In the genomic region with DNA sequence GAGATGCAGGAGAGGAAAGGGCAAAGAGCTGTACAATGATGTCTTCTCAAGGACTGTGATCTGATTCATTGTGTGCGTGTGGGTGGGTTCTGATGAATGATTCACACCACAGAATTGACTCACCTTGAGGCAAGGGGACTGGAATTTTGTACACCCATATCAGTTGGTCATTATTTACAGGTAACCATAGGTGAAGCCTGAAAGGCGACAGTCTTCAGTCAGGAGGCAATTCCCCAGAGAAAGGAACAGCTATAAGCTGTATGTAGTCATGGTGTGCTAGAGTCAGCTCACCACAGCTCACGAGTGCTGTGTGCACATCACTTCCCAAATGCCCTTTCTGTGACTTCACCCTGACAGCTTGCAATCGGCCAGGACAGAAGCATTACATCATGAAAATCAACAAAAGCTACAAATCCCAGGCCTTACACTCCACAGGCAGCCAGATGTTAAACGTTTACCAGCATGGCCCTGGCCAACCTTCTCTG, we compare ENCODE assay signal across 9 cellular contexts.
DNase-seq lines count a peak whose midpoint lies in the region; TF ChIP-seq lines count a peak whose summit lies in the region.
"Had no signal": no experiment of that assay in that cellular context is flagged by ENCODE, and none has a peak within 500 bp of the region (broad histone marks: within the 10 kb centered on the region; RNA-seq: fewer than 3 reads in every experiment).

No MANE protein-coding gene starts in this region.

- H3K27me3 Mint-ChIP-seq in dendritic cell treated with granulocyte-macrophage colony-stimulating factor and Interleukin-4, amounts not matched to agents 40 ng/mL and 50 ng/mL, for 4 days: peaks cover 2% of the 10 kb centered on the region
- H3K27me3 Mint-ChIP-seq: activated B cell treated with CpG ODN at 0.5 μM for 24 hours had no signal

- no peak for TF ChIP-seq POLR2A in erythroblast (IDR thresholded peaks at IDR 0.05; ENCODE audit: low read length)

- no peaks in the 10 kb centered on the region for H3K36me3 Mint-ChIP-seq in dendritic cell treated with granulocyte-macrophage colony-stimulating factor and Interleukin-4, amounts not matched to agents 40 ng/mL and 50 ng/mL, for 4 days (ENCODE audit: low read depth)

- no peaks in the 10 kb centered on the region for H3K36me3 ChIP-seq in ascending aorta
- H3K36me3 ChIP-seq: heart left ventricle had no signal

- H3K27ac Mint-ChIP-seq in dendritic cell treated with granulocyte-macrophage colony-stimulating factor and Interleukin-4, amounts not matched to agents 40 ng/mL and 50 ng/mL, for 4 days: peak overlapping the region; percentile 35
- H3K27ac Mint-ChIP-seq: activated B cell treated with CpG ODN at 0.5 μM for 24 hours had no signal

- no peak overlapping the region for H3K4me3 ChIP-seq in ascending aorta
- H3K4me3 ChIP-seq: heart left ventricle had no signal

- H3K27me3 ChIP-seq in ascending aorta: no peaks in the 10 kb centered on the region
- H3K27me3 ChIP-seq: heart left ventricle had no signal

- H3K4me1 Mint-ChIP-seq in dendritic cell treated with granulocyte-macrophage colony-stimulating factor and Interleukin-4, amounts not matched to agents 40 ng/mL and 50 ng/mL, for 4 days (ENCODE audit: low read depth): peaks cover 23% of the 10 kb centered on the region
- H3K4me1 Mint-ChIP-seq: activated B cell treated with CpG ODN at 0.5 μM for 24 hours had no signal

- intact Hi-C loops in dendritic cell treated with granulocyte-macrophage colony-stimulating factor and Interleukin-4, amounts not matched to agents 40 ng/mL and 50 ng/mL, for 4 days (cut with micrococcal nuclease): no loop called here
- intact Hi-C loops in ascending aorta (cut with DNase I): loop anchor here (1.0 to 10.0 kb wide), 2 partner anchors 102 to 429 kb away; no protein-coding TSS in a partner anchor

- H3K4me3 Mint-ChIP-seq in dendritic cell treated with granulocyte-macrophage colony-stimulating factor and Interleukin-4, amounts not matched to agents 40 ng/mL and 50 ng/mL, for 4 days: no peak overlapping the region
- H3K4me3 Mint-ChIP-seq: activated B cell treated with CpG ODN at 0.5 μM for 24 hours had no signal

- DNase-seq in H4 (ENCODE audit: low spot score) (peak; percentile 68), NCI-H1694 (lab: John Stamatoyannopoulos, UW) (peak; percentile 14), ascending aorta (ENCODE audit: low spot score in 2 of 2) (no peak), erythroblast (lab: John Stamatoyannopoulos, UW) (no peak), anterior cingulate cortex (lab: John Stamatoyannopoulos, UW) (no peak)
- DNase-seq in stimulated activated CD4-positive, alpha-beta T cell treated with anti-CD3 and anti-CD28 coated beads, Interleukin-4, amount 100 ng/mL, for 48 hours (ENCODE audit: low read depth in 2 of 2): peak; percentile 12 to 53
- DNase-seq: activated B cell treated with CpG ODN at 0.5 μM for 24 hours, heart left ventricle had no signal

- H3K27ac ChIP-seq in ascending aorta: no peak overlapping the region
- H3K27ac ChIP-seq: heart left ventricle had no signal

- no peak for TF ChIP-seq CTCF in ascending aorta (IDR thresholded peaks at IDR 0.05)

- H3K9me3 Mint-ChIP-seq in dendritic cell treated with granulocyte-macrophage colony-stimulating factor and Interleukin-4, amounts not matched to agents 40 ng/mL and 50 ng/mL, for 4 days: no peaks in the 10 kb centered on the region
- H3K9me3 Mint-ChIP-seq: activated B cell treated with CpG ODN at 0.5 μM for 24 hours had no signal

- H3K9me3 ChIP-seq in ascending aorta: no peaks in the 10 kb centered on the region
- H3K9me3 ChIP-seq: heart left ventricle had no signal

- peaks cover 0 to 10% of the 10 kb centered on the region in 2 donors for H3K4me1 ChIP-seq in ascending aorta

Comparison
In these comparisons a context has a peak if more than half of its experiments do, and no peak if none do; other contexts are left out.
1. DNase-seq: peak in H4 (single experiment), NCI-H1694 (single experiment) and stimulated activated CD4-positive, alpha-beta T cell treated with anti-CD3 and anti-CD28 coated beads, Interleukin-4, amount 100 ng/mL, for 48 hours (2 of 2); none in ascending aorta (0 of 2), erythroblast (0 of 2) and anterior cingulate cortex (0 of 58).